1 cellular context compared by ENCODE assay signal in the genomic region with DNA sequence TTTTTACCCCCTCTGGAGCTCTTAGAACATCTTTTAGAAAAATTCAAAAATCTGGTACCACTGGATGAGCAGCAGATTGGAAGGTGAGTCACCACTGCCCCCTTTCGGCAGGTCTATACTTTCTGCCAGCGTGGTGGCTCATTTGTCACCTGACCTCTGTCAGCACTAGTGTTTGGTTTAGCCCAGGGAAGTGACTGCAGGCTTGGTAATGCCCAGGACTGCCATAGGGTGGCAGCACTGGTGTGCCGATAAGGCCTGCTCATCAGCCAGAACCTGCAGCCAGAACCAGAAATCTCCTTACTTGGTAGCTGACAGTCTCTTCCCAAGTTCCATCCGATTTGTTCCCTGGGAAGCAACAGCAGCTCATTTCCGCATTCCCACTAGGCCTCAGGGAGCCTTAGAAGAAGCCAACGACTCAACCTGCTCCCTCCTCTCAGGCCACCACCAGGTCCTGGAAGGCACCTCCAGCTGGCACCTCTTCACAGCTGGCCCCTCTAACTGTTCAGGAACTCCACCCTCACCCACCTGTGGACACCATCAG.
TF ChIP-seq lines count a peak whose summit lies in the region.

No MANE protein-coding gene starts in this region.

TF ChIP-seq in HepG2, 621 proteins besides CTCF, POLR2A, EP300 and RAD21 (continued from another document and continues in another):
- TF ChIP-seq, protein P1, sequence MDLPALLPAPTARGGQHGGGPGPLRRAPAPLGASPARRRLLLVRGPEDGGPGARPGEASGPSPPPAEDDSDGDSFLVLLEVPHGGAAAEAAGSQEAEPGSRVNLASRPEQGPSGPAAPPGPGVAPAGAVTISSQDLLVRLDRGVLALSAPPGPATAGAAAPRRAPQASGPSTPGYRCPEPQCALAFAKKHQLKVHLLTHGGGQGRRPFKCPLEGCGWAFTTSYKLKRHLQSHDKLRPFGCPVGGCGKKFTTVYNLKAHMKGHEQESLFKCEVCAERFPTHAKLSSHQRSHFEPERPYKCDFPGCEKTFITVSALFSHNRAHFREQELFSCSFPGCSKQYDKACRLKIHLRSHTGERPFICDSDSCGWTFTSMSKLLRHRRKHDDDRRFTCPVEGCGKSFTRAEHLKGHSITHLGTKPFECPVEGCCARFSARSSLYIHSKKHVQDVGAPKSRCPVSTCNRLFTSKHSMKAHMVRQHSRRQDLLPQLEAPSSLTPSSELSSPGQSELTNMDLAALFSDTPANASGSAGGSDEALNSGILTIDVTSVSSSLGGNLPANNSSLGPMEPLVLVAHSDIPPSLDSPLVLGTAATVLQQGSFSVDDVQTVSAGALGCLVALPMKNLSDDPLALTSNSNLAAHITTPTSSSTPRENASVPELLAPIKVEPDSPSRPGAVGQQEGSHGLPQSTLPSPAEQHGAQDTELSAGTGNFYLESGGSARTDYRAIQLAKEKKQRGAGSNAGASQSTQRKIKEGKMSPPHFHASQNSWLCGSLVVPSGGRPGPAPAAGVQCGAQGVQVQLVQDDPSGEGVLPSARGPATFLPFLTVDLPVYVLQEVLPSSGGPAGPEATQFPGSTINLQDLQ (CRISPR knock-in tag; IDR thresholded peaks at IDR 0.05) = no peak
- TF ChIP-seq SMAD1 (CRISPR knock-in tag; IDR thresholded peaks at IDR 0.05; ENCODE audit: borderline replicate concordance, low read depth) (no peak), NFYB (CRISPR knock-in tag; IDR thresholded peaks at IDR 0.05) (no peak), DNMT1 (CRISPR knock-in tag; IDR thresholded peaks at IDR 0.05) (no peak), ZZZ3 (CRISPR knock-in tag; IDR thresholded peaks at IDR 0.05; ENCODE audit: borderline replicate concordance) (no peak), SRSF9 (IDR thresholded peaks at IDR 0.05; ENCODE audit: borderline replicate concordance, insufficient read depth, low read depth, low read length, poor library complexity, severe bottlenecking) (no peak), SIN3B (IDR thresholded peaks at IDR 0.05; ENCODE audit: low read length) (peak; percentile 66; the same call in 1 of the 2 replicates), ZNF614 (CRISPR knock-in tag; IDR thresholded peaks at IDR 0.05; ENCODE audit: borderline replicate concordance) (peak; percentile 48; the same call in 1 of the 2 replicates), KLF16 (CRISPR knock-in tag; IDR thresholded peaks at IDR 0.05) (0 out of 4 replicates have a peak, but pooled peaks of 1 of the 2 experiments have one; percentile 37), MTA1 (CRISPR knock-in tag; IDR thresholded peaks at IDR 0.05; ENCODE audit: borderline replicate concordance) (no peak), ZNF766 (CRISPR knock-in tag; IDR thresholded peaks at IDR 0.05; ENCODE audit: borderline replicate concordance) (no peak), SSRP1 (CRISPR knock-in tag; IDR thresholded peaks at IDR 0.05) (0 out of 2 replicates have a peak, but pooled peaks have one; percentile 30), TP53 (CRISPR knock-in tag; conservative IDR thresholded peaks at IDR 0.05) (no peak), ZNF30 (CRISPR knock-in tag; IDR thresholded peaks at IDR 0.05) (no peak), ZNF335 (CRISPR knock-in tag; IDR thresholded peaks at IDR 0.05) (no peak), ZNF549 (CRISPR knock-in tag; IDR thresholded peaks at IDR 0.05) (no peak), RFXAP (CRISPR knock-in tag; IDR thresholded peaks at IDR 0.05; ENCODE audit: borderline replicate concordance) (no peak), ZNF329 (CRISPR knock-in tag; IDR thresholded peaks at IDR 0.05; ENCODE audit: low read depth) (no peak), RORA (CRISPR knock-in tag; IDR thresholded peaks at IDR 0.05) (no peak), ZNF674 (CRISPR knock-in tag; IDR thresholded peaks at IDR 0.05; ENCODE audit: low read depth) (no peak), ZNF570 (CRISPR knock-in tag; IDR thresholded peaks at IDR 0.05; ENCODE audit: borderline replicate concordance) (no peak), ZNF33B (CRISPR knock-in tag; IDR thresholded peaks at IDR 0.05) (no peak), ZSCAN12 (CRISPR knock-in tag; IDR thresholded peaks at IDR 0.05) (no peak), ZNF567 (CRISPR knock-in tag; IDR thresholded peaks at IDR 0.05; ENCODE audit: borderline replicate concordance) (no peak), CCAR2 (optimal IDR thresholded peaks at IDR 0.05; ENCODE audit: low read depth, low read length) (no peak), ZNF841 (CRISPR knock-in tag; IDR thresholded peaks at IDR 0.05; ENCODE audit: borderline replicate concordance) (no peak), NCOA1 (CRISPR knock-in tag; IDR thresholded peaks at IDR 0.05) (no peak), KLF15 (CRISPR knock-in tag; IDR thresholded peaks at IDR 0.05; ENCODE audit: borderline replicate concordance) (no peak), HDAC1 (CRISPR knock-in tag; IDR thresholded peaks at IDR 0.05) (no peak), ARNT2 (CRISPR knock-in tag; IDR thresholded peaks at IDR 0.05; ENCODE audit: low read depth) (no peak), ZNF598 (CRISPR knock-in tag; IDR thresholded peaks at IDR 0.05; ENCODE audit: borderline replicate concordance) (no peak)
- TF ChIP-seq, protein P2, sequence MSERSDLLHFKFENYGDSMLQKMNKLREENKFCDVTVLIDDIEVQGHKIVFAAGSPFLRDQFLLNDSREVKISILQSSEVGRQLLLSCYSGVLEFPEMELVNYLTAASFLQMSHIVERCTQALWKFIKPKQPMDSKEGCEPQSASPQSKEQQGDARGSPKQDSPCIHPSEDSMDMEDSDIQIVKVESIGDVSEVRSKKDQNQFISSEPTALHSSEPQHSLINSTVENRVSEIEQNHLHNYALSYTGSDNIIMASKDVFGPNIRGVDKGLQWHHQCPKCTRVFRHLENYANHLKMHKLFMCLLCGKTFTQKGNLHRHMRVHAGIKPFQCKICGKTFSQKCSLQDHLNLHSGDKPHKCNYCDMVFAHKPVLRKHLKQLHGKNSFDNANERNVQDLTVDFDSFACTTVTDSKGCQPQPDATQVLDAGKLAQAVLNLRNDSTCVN (CRISPR knock-in tag; IDR thresholded peaks at IDR 0.05; ENCODE audit: borderline replicate concordance) = peak; percentile 31; the same call in 1 of the 2 replicates
- TF ChIP-seq, protein P3, sequence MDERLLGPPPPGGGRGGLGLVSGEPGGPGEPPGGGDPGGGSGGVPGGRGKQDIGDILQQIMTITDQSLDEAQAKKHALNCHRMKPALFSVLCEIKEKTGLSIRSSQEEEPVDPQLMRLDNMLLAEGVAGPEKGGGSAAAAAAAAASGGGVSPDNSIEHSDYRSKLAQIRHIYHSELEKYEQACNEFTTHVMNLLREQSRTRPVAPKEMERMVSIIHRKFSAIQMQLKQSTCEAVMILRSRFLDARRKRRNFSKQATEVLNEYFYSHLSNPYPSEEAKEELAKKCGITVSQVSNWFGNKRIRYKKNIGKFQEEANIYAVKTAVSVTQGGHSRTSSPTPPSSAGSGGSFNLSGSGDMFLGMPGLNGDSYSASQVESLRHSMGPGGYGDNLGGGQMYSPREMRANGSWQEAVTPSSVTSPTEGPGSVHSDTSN (CRISPR knock-in tag; IDR thresholded peaks at IDR 0.05) = no peak
- TF ChIP-seq, protein P4, sequence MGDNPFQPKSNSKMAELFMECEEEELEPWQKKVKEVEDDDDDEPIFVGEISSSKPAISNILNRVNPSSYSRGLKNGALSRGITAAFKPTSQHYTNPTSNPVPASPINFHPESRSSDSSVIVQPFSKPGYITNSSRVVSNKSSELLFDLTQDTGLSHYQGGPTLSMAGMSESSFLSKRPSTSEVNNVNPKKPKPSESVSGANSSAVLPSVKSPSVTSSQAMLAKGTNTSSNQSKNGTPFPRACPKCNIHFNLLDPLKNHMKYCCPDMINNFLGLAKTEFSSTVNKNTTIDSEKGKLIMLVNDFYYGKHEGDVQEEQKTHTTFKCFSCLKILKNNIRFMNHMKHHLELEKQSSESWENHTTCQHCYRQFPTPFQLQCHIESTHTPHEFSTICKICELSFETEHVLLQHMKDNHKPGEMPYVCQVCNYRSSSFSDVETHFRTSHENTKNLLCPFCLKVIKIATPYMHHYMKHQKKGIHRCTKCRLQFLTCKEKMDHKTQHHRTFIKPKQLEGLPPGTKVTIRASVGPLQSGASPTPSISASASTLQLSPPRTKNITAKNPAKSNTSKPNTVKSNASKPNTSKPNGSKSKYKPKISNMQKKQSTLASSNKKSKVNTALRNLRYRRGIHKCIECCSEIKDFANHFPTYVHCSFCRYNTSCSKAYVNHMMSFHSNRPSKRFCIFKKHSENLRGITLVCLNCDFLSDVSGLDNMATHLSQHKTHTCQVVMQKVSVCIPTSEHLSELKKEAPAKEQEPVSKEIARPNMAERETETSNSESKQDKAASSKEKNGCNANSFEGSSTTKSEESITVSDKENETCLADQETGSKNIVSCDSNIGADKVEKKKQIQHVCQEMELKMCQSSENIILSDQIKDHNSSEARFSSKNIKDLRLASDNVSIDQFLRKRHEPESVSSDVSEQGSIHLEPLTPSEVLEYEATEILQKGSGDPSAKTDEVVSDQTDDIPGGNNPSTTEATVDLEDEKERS (CRISPR knock-in tag; IDR thresholded peaks at IDR 0.05) = no peak
- TF ChIP-seq, protein P5, sequence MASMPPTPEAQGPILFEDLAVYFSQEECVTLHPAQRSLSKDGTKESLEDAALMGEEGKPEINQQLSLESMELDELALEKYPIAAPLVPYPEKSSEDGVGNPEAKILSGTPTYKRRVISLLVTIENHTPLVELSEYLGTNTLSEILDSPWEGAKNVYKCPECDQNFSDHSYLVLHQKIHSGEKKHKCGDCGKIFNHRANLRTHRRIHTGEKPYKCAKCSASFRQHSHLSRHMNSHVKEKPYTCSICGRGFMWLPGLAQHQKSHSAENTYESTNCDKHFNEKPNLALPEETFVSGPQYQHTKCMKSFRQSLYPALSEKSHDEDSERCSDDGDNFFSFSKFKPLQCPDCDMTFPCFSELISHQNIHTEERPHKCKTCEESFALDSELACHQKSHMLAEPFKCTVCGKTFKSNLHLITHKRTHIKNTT (CRISPR knock-in tag; IDR thresholded peaks at IDR 0.05) = no peak
- TF ChIP-seq, protein P6, sequence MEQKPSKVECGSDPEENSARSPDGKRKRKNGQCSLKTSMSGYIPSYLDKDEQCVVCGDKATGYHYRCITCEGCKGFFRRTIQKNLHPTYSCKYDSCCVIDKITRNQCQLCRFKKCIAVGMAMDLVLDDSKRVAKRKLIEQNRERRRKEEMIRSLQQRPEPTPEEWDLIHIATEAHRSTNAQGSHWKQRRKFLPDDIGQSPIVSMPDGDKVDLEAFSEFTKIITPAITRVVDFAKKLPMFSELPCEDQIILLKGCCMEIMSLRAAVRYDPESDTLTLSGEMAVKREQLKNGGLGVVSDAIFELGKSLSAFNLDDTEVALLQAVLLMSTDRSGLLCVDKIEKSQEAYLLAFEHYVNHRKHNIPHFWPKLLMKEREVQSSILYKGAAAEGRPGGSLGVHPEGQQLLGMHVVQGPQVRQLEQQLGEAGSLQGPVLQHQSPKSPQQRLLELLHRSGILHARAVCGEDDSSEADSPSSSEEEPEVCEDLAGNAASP (CRISPR knock-in tag; IDR thresholded peaks at IDR 0.05; ENCODE audit: borderline replicate concordance) = peak; percentile 40; the same call in 1 of the 2 replicates
- TF ChIP-seq, protein P7, sequence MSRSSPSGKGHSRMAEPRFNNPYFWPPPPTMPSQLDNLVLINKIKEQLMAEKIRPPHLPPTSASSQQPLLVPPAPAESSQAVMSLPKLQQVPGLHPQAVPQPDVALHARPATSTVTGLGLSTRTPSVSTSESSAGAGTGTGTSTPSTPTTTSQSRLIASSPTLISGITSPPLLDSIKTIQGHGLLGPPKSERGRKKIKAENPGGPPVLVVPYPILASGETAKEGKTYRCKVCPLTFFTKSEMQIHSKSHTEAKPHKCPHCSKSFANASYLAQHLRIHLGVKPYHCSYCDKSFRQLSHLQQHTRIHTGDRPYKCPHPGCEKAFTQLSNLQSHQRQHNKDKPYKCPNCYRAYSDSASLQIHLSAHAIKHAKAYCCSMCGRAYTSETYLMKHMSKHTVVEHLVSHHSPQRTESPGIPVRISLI (CRISPR knock-in tag; IDR thresholded peaks at IDR 0.05; ENCODE audit: borderline replicate concordance) = no peak
- TF ChIP-seq, protein P8, sequence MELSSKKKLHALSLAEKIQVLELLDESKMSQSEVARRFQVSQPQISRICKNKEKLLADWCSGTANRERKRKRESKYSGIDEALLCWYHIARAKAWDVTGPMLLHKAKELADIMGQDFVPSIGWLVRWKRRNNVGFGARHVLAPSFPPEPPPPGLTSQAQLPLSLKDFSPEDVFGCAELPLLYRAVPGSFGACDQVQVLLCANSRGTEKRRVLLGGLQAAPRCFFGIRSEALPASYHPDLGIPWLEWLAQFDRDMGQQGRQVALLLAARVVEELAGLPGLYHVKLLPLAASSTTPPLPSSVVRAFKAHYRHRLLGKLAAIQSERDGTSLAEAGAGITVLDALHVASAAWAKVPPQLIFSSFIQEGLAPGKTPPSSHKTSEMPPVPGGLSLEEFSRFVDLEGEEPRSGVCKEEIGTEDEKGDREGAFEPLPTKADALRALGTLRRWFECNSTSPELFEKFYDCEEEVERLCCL (CRISPR knock-in tag; IDR thresholded peaks at IDR 0.05; ENCODE audit: borderline replicate concordance) = no peak
- TF ChIP-seq, protein P9, sequence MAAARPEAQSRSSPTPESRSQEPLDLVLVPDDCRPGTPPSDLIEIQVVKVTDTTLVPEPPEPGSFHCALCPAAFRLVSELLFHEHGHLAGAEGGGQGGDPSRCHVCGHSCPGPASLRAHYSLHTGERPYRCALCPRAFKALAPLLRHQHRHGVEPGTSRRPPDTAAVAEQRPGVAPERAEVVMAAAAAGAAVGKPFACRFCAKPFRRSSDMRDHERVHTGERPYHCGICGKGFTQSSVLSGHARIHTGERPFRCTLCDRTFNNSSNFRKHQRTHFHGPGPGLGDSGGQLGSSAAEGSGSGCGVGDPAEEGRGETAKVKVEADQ (CRISPR knock-in tag; IDR thresholded peaks at IDR 0.05; ENCODE audit: borderline replicate concordance) = no peak
- TF ChIP-seq, protein P10, sequence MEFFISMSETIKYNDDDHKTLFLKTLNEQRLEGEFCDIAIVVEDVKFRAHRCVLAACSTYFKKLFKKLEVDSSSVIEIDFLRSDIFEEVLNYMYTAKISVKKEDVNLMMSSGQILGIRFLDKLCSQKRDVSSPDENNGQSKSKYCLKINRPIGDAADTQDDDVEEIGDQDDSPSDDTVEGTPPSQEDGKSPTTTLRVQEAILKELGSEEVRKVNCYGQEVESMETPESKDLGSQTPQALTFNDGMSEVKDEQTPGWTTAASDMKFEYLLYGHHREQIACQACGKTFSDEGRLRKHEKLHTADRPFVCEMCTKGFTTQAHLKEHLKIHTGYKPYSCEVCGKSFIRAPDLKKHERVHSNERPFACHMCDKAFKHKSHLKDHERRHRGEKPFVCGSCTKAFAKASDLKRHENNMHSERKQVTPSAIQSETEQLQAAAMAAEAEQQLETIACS (CRISPR knock-in tag; IDR thresholded peaks at IDR 0.05) = no peak
- TF ChIP-seq, protein P11, sequence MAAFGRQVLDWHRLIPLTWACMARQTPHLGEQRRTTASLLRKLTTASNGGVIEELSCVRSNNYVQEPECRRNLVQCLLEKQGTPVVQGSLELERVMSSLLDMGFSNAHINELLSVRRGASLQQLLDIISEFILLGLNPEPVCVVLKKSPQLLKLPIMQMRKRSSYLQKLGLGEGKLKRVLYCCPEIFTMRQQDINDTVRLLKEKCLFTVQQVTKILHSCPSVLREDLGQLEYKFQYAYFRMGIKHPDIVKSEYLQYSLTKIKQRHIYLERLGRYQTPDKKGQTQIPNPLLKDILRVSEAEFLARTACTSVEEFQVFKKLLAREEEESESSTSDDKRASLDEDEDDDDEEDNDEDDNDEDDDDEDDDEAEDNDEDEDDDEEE (CRISPR knock-in tag; IDR thresholded peaks at IDR 0.05) = no peak
